ENCODE assay signal across 8 cellular contexts in genomic region chr17:8189711-8190477, GRCh38. TPM values are rescaled to one million over a fixed set of nuclear protein-coding genes. Genes with fewer than 3 reads are reported as not detected.
DNase-seq lines count a peak whose midpoint lies in the region; FAIRE-seq and TF ChIP-seq lines count a peak whose summit lies in the region.

TSS of gene BORCS6 (minus strand) at chr17:8190180. CDS start at chr17:8190140, 40 bp downstream.

- H3K36me3 Mint-ChIP-seq in neural crest cell (ENCODE audit: low read depth) = no peaks in the 10 kb centered on the region

- TF ChIP-seq POLR2A in H54 (IDR thresholded peaks at IDR 0.05; ENCODE audit: low read depth, low read length) = peak; percentile 41

- H3K27ac ChIP-seq in stomach smooth muscle (ENCODE audit: low read length) = peak within 1 kb of the TSS; percentile 87

- no peaks in the 10 kb centered on the region for H3K9me3 ChIP-seq in stomach smooth muscle (ENCODE audit: control insufficient read depth in 2 of 2, low read length in 2 of 2)

- H3K4me3 ChIP-seq in stomach smooth muscle (ENCODE audit: low read length in 2 of 2) = peak within 1 kb of the TSS; percentile 64 to 97

- H3K27ac Mint-ChIP-seq in neural crest cell (ENCODE audit: unreplicated experiment) = no peak within 1 kb of the TSS

- peak; percentile 27 for FAIRE-seq in H54 (lab: Jason Lieb, UNC)

- H3K27me3 Mint-ChIP-seq in neural crest cell (ENCODE audit: low read depth) = peaks cover 3% of the 10 kb centered on the region

- H3K9me3 Mint-ChIP-seq in neural crest cell = no peaks in the 10 kb centered on the region

- no peaks in the 10 kb centered on the region for H3K27me3 ChIP-seq in stomach smooth muscle (ENCODE audit: control insufficient read depth in 1 of 2, insufficient read depth in 2 of 2, low read length in 2 of 2)

- H3K4me3 Mint-ChIP-seq in neural crest cell = peak within 1 kb of the TSS; percentile 90

- DNase-seq in ELF-1 (ENCODE audit: low read depth, low spot score) (peak; percentile 98), H54 (ENCODE audit: insufficient read length, low spot score) (peak; percentile 88), M059J (ENCODE audit: low read depth) (peak; percentile 99), SHP77 (lab: John Stamatoyannopoulos, UW) (peak; percentile 99), fibroblast of the conjunctiva (ENCODE audit: low read depth) (peak; percentile 99), neural crest cell (ENCODE audit: low read depth, low spot score) (peak; percentile 84)
- peak; percentile 98 for DNase-seq in activated effector memory CD4-positive, alpha-beta T cell treated with anti-CD3 and anti-CD28 coated beads, Interleukin-2, amount 50 U/mL, for 16 hours

- H3K4me1 ChIP-seq in stomach smooth muscle (ENCODE audit: control insufficient read depth, insufficient read depth, low read length) = peaks cover 56% of the 10 kb centered on the region

- H3K4me1 Mint-ChIP-seq in neural crest cell = peaks cover 15% of the 10 kb centered on the region

- H3K36me3 ChIP-seq in stomach smooth muscle (ENCODE audit: control insufficient read depth in 2 of 2, insufficient read depth in 2 of 2, low read length in 2 of 2) = no peaks in the 10 kb centered on the region

- H3K9ac ChIP-seq in stomach smooth muscle (ENCODE audit: low read length in 2 of 2) = peak within 1 kb of the TSS; percentile 69 to 78

- no peak for TF ChIP-seq CTCF in neural crest cell (conservative IDR thresholded peaks at IDR 0.05)

RNA-seq across cellular contexts. Expression of gene BORCS6, which starts in this region (rescaled TPM):
- 3.9 and 6.8 TPM in 2 replicates for total RNA-seq in M059J (2014; rRNA removed; shearing (Covaris generic))
- total RNA-seq in neural crest cell = 5.5 and 5.6 TPM in 2 replicates

Comparison
In these comparisons a context has a peak if more than half of its experiments do, and no peak if none do; other contexts are left out.
1. Peak in every context shown above with its lines: DNase-seq, H3K4me3 ChIP-seq and H3K27ac ChIP-seq.